ENCODE assay signal across 20 cellular contexts in the genomic region with DNA sequence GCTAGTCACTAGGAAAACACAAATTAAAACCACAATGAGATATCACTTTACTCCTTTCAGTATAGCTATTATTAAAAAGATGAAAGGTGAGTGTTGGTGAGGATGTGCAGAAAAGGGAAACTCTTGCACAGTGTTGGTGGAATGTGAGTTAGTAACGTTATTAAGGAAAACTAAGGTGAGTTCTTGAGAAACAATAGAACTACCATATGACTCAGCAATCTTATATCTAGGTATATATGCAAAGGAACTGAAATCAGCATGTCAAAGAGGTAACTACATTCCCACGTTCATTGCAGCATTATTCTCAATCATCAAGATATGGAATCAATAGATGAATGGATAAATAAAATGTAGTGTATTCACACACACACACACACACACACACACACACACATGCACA.
DNase-seq lines count a peak whose midpoint lies in the region; ATAC-seq and TF ChIP-seq lines count a peak whose summit lies in the region.
"Had no signal": no experiment of that assay in that cellular context is flagged by ENCODE, and none has a peak within 500 bp of the region (broad histone marks: within the 10 kb centered on the region; RNA-seq: fewer than 3 reads in every experiment).

No MANE protein-coding gene starts in this region.

- H3K4me3 ChIP-seq in GM23338 (no peak overlapping the region), PC-9 (peak overlapping the region; percentile 12; the same call in 1 of the 2 replicates), BE2C (ENCODE audit: low read depth, low read length) (no peak overlapping the region), upper lobe of left lung (no peak overlapping the region)
- H3K4me3 ChIP-seq: GM12878, HAP-1 had no signal

- no TSS peak for BruUV-seq in PC-9 (replicated peaks; lab: Mats Ljungman, UMichigan)

- no peak for ATAC-seq in GM23338
- ATAC-seq in upper lobe of left lung (ENCODE audit: low FRiP score in 2 of 2), result no peak
- ATAC-seq: GM12878 had no signal

- CTCF ChIA-PET in PC-9 (lab: Charles Lee), result no interaction called here

- H2AFZ ChIP-seq in GM23338 (no peak overlapping the region), PC-9 (peak overlapping the region; percentile 24; the same call in 1 of the 2 replicates)

- H3K4me1 Mint-ChIP-seq in GM23338, result peaks cover 15% of the 10 kb centered on the region
- H3K4me1 Mint-ChIP-seq: CD4-positive, CD25-positive, alpha-beta regulatory T cell; IgD-negative memory B cell had no signal

- H3K9me2 ChIP-seq in GM23338 (ENCODE audit: insufficient read depth) (no peaks in the 10 kb centered on the region), PC-9 (ENCODE audit: insufficient read depth) (no peaks in the 10 kb centered on the region)

- no peak for TF ChIP-seq POLR2A in upper lobe of left lung (IDR thresholded peaks at IDR 0.05)

- TF ChIP-seq EP300 in upper lobe of left lung (IDR thresholded peaks at IDR 0.05), result no peak

- H3K9me3 Mint-ChIP-seq in GM23338, result peaks cover 15% of the 10 kb centered on the region; the same call in 2 of the 3 replicates

- H3K36me3 Mint-ChIP-seq in GM23338 (ENCODE audit: low read depth), result peaks cover 11% of the 10 kb centered on the region
- H3K36me3 Mint-ChIP-seq: CD4-positive, CD25-positive, alpha-beta regulatory T cell; IgD-negative memory B cell had no signal

- no peak for TF ChIP-seq CTCF in GM23338 (conservative IDR thresholded peaks at IDR 0.05; ENCODE audit: low read depth in 2 of 2)
- TF ChIP-seq CTCF in PC-9 (conservative IDR thresholded peaks at IDR 0.05), result no peak
- no peak for TF ChIP-seq CTCF in BE2C (IDR thresholded peaks at IDR 0.05; ENCODE audit: low read depth, low read length)
- TF ChIP-seq CTCF in upper lobe of left lung (IDR thresholded peaks at IDR 0.05), result no peak

- H3K4me2 ChIP-seq in GM23338 (no peak overlapping the region), PC-9 (peak overlapping the region; percentile 76)

- WGBS in upper lobe of left lung, 2 donors, result 50 to 62% methylated on average over 2 of the region's 2 CpGs

- no peaks in the 10 kb centered on the region for H3K27me3 Mint-ChIP-seq in GM23338 (ENCODE audit: insufficient read depth, low read depth, poor library complexity)
- H3K27me3 Mint-ChIP-seq: IgD-negative memory B cell had no signal

- H3K4me1 ChIP-seq in GM23338 (ENCODE audit: insufficient read depth) (peaks cover 15% of the 10 kb centered on the region; the same call in 1 of the 2 replicates), PC-9 (replicated peaks; ENCODE audit: insufficient read depth) (peaks cover 23% of the 10 kb centered on the region), BE2C (no peaks in the 10 kb centered on the region), upper lobe of left lung (no peaks in the 10 kb centered on the region)
- H3K4me1 ChIP-seq: HAP-1 had no signal

- no peak overlapping the region for H3K4me3 Mint-ChIP-seq in GM23338
- H3K4me3 Mint-ChIP-seq: CD4-positive, CD25-positive, alpha-beta regulatory T cell; IgD-negative memory B cell had no signal

- no peaks in the 10 kb centered on the region for H3K36me3 ChIP-seq in GM23338 (ENCODE audit: insufficient read depth)
- H3K36me3 ChIP-seq in PC-9 (ENCODE audit: low read depth), result peaks cover 4% of the 10 kb centered on the region; the same call in 1 of the 2 replicates
- H3K36me3 ChIP-seq in BE2C, result no peaks in the 10 kb centered on the region
- no peaks in the 10 kb centered on the region for H3K36me3 ChIP-seq in upper lobe of left lung
- H3K36me3 ChIP-seq: HAP-1 had no signal

- peaks cover 14% of the 10 kb centered on the region for H3K9me3 ChIP-seq in PC-9 (ENCODE audit: insufficient read depth, low read depth)
- H3K9me3 ChIP-seq in BE2C, result no peaks in the 10 kb centered on the region
- no peaks in the 10 kb centered on the region for H3K9me3 ChIP-seq in upper lobe of left lung
- H3K9me3 ChIP-seq: HAP-1 had no signal

- H3K27me3 ChIP-seq in GM23338 (ENCODE audit: insufficient read depth) (no peaks in the 10 kb centered on the region), PC-9 (ENCODE audit: insufficient read depth, low read depth) (no peaks in the 10 kb centered on the region), BE2C (no peaks in the 10 kb centered on the region), upper lobe of left lung (no peaks in the 10 kb centered on the region)

- intact Hi-C loops in PC-9 (cut with micrococcal nuclease; ENCODE audit: unreplicated experiment), result loop anchor here (10.0 kb wide), 1 partner anchor 1932 kb away; no protein-coding TSS in a partner anchor

- H3K27ac ChIP-seq in GM23338 (ENCODE audit: low read depth), result no peak overlapping the region
- peak overlapping the region; percentile 86 for H3K27ac ChIP-seq in PC-9
- H3K27ac ChIP-seq in epithelial cell of prostate, result peak overlapping the region; percentile 46
- H3K27ac ChIP-seq in upper lobe of left lung, result no peak overlapping the region

- POLR2A ChIA-PET in PC-9 (lab: Charles Lee; ENCODE audit: unreplicated experiment), result interaction anchor here (0.6 to 0.7 kb wide), 2 partner anchors 19 to 948 kb away, joined by 4 to 13 read pairs; no protein-coding TSS in a partner anchor

- no peaks in the 10 kb centered on the region for H3K79me2 ChIP-seq in GM23338 (replicated peaks; ENCODE audit: insufficient read depth)
- no peaks in the 10 kb centered on the region for H3K79me2 ChIP-seq in PC-9 (ENCODE audit: low read depth)

- peak overlapping the region; percentile 91 for H3K27ac Mint-ChIP-seq in GM23338
- H3K27ac Mint-ChIP-seq: CD4-positive, CD25-positive, alpha-beta regulatory T cell; IgD-negative memory B cell had no signal

- H3F3A ChIP-seq in GM23338 (replicated peaks; ENCODE audit: low read depth) (no peaks in the 10 kb centered on the region), PC-9 (ENCODE audit: insufficient read depth, low read depth) (peaks cover 8% of the 10 kb centered on the region; the same call in 1 of the 2 replicates)

- H4K20me1 ChIP-seq in GM23338 (replicated peaks; ENCODE audit: insufficient read depth) (no peaks in the 10 kb centered on the region), PC-9 (ENCODE audit: insufficient read depth) (no peaks in the 10 kb centered on the region)

- DNase-seq in GM23338 (ENCODE audit: low spot score), result no peak
- DNase-seq in PC-9, result peak in 1 of 2 experiments; percentile 68
- DNase-seq in epithelial cell of prostate (ENCODE audit: low read depth, low spot score), result peak; percentile 14
- peak; percentile 6 for DNase-seq in renal cortical epithelial cell (ENCODE audit: low read depth)
- DNase-seq in BE2C, result no peak
- no peak for DNase-seq in upper lobe of left lung
- DNase-seq in NCI-H82 treated with DMSO at 0.1 percent for 48 hours (lab: John Stamatoyannopoulos, UW; ENCODE audit: unreplicated experiment), result no peak
- DNase-seq: CD4-positive, CD25-positive, alpha-beta regulatory T cell; DMS79 treated with DMSO at 0.1 percent for 48 hours; Karpas-422; MV-4-11; NCI-H1105 treated with DMSO at 0.1 percent for 48 hours; NCI-H2029 treated with DMSO at 0.1 percent for 48 hours; NCI-H345; NCI-H524; NCI-H774; Right ventricle myocardium superior had no signal

TF ChIP-seq in GM23338, 12 proteins besides CTCF, POLR2A, EP300 and RAD21 (continues in another document):
- no peak for TF ChIP-seq POLR2AphosphoS5 (IDR thresholded peaks at IDR 0.05; ENCODE audit: low read depth)

Comparison
In these comparisons a context has a peak if more than half of its experiments do, and no peak if none do; other contexts are left out.
1. DNase-seq: peak in epithelial cell of prostate (single experiment) and renal cortical epithelial cell (single experiment); none in GM23338 (single experiment), BE2C (single experiment), upper lobe of left lung (0 of 2) and NCI-H82 treated with DMSO at 0.1 percent for 48 hours (single experiment).
2. H3K27ac ChIP-seq: peak in PC-9 (single experiment) and epithelial cell of prostate (single experiment); none in GM23338 (single experiment) and upper lobe of left lung (0 of 4).